Comparison of ENCODE assay signal across 8 cellular contexts in genomic region chr4:108649863-108650211, GRCh38. TPM values are rescaled to one million over a fixed set of nuclear protein-coding genes. Genes with fewer than 3 reads are reported as not detected.
DNase-seq lines count a peak whose midpoint lies in the region; ATAC-seq and TF ChIP-seq lines count a peak whose summit lies in the region.

No MANE protein-coding gene starts in this region.

- TF ChIP-seq CTCF in left ventricle myocardium inferior (IDR thresholded peaks at IDR 0.05; ENCODE audit: borderline replicate concordance) = no peak
- no peak for TF ChIP-seq CTCF in adrenal gland (IDR thresholded peaks at IDR 0.05)

- peaks cover 37% of the 10 kb centered on the region for H3K4me1 ChIP-seq in left ventricle myocardium inferior
- H3K4me1 ChIP-seq in mononuclear cell (ENCODE audit: insufficient read depth, low read length) = peaks cover 25% of the 10 kb centered on the region
- H3K4me1 ChIP-seq in adrenal gland (replicated peaks in 1 of 2) = peaks cover 12 to 27% of the 10 kb centered on the region in 2 donors

- TF ChIP-seq POLR2A in adrenal gland (IDR thresholded peaks at IDR 0.05) = no peak

- peak; percentile 14 for ATAC-seq in HG03108 (IDR thresholded peaks at IDR 0.05; ENCODE audit: unreplicated experiment)
- no peak for ATAC-seq in activated naive CD8-positive, alpha-beta T cell treated with anti-CD3 and anti-CD28 coated beads, Interleukin-2, amount 10 ng/mL, durations not matched to agents 7 days and 5 days (ENCODE audit: low read depth)

- POLR2A ChIA-PET in activated naive CD8-positive, alpha-beta T cell treated with anti-CD3 and anti-CD28 coated beads, Interleukin-2, amount 10 ng/mL, durations not matched to agents 7 days and 5 days (lab: Charles Lee) = interaction anchor here (0.6 to 2.1 kb wide), 2 partner anchors 20 to 30 kb away, joined by 4 to 15 read pairs; partner anchors contain the start of gene RPL34

- H3K27me3 Mint-ChIP-seq in activated naive CD8-positive, alpha-beta T cell treated with anti-CD3 and anti-CD28 coated beads, Interleukin-2, amount 10 ng/mL, durations not matched to agents 7 days and 5 days = no peaks in the 10 kb centered on the region

- intact Hi-C loops in left ventricle myocardium inferior (cut with micrococcal nuclease) = no loop called here
- intact Hi-C loops in cardiac septum (cut with DNase I) = loop anchor here (2.0 kb wide), 1 partner anchor 29 kb away; the partner anchor contains the start of gene RPL34
- intact Hi-C loops in adrenal gland (cut with DNase I) = no loop called here

- H3K4me1 Mint-ChIP-seq in activated naive CD8-positive, alpha-beta T cell treated with anti-CD3 and anti-CD28 coated beads, Interleukin-2, amount 10 ng/mL, durations not matched to agents 7 days and 5 days = peaks cover 18% of the 10 kb centered on the region

- H3K27me3 ChIP-seq in left ventricle myocardium inferior (ENCODE audit: low read depth) = no peaks in the 10 kb centered on the region
- no peaks in the 10 kb centered on the region for H3K27me3 ChIP-seq in mononuclear cell (ENCODE audit: insufficient read depth, low read length)
- no peaks in the 10 kb centered on the region for H3K27me3 ChIP-seq in adrenal gland

- H3K4me3 ChIP-seq in left ventricle myocardium inferior = peak overlapping the region; percentile 82
- H3K4me3 ChIP-seq in mononuclear cell (ENCODE audit: low read length) = peak overlapping the region; percentile 90
- peak overlapping the region in 1 of 4 donors; percentile 89 for H3K4me3 ChIP-seq in adrenal gland

- H3K4me3 Mint-ChIP-seq in activated naive CD8-positive, alpha-beta T cell treated with anti-CD3 and anti-CD28 coated beads, Interleukin-2, amount 10 ng/mL, durations not matched to agents 7 days and 5 days = peak overlapping the region; percentile 87

- WGBS in adrenal gland, 4 donors = 0 to 2% (median 2%) methylated on average over 6 of the region's 6 CpGs

- peak overlapping the region; percentile 52 for H3K27ac Mint-ChIP-seq in activated naive CD8-positive, alpha-beta T cell treated with anti-CD3 and anti-CD28 coated beads, Interleukin-2, amount 10 ng/mL, durations not matched to agents 7 days and 5 days

- H3K9me3 ChIP-seq in left ventricle myocardium inferior (replicated peaks) = no peaks in the 10 kb centered on the region
- no peaks in the 10 kb centered on the region for H3K9me3 ChIP-seq in mononuclear cell (ENCODE audit: low read depth, low read length)
- H3K9me3 ChIP-seq in adrenal gland (replicated peaks in 1 of 3) = no peaks in the 10 kb centered on the region

- peak overlapping the region; percentile 88 for H3K27ac ChIP-seq in left ventricle myocardium inferior (replicated peaks)
- H3K27ac ChIP-seq in adrenal gland = peak overlapping the region in 1 of 5 donors; percentile 94

- no peaks in the 10 kb centered on the region for H3K36me3 ChIP-seq in left ventricle myocardium inferior
- H3K36me3 ChIP-seq in adrenal gland (replicated peaks in 1 of 2) = no peaks in the 10 kb centered on the region

- DNase-seq in left ventricle myocardium inferior (no peak), cardiac septum (ENCODE audit: low spot score) (no peak), NCI-H748 (lab: John Stamatoyannopoulos, UW; ENCODE audit: unreplicated experiment) (no peak), anterior cingulate cortex (lab: John Stamatoyannopoulos, UW) (no peak), adrenal gland (no peak)
- DNase-seq in activated naive CD8-positive, alpha-beta T cell treated with anti-CD3 and anti-CD28 coated beads, Interleukin-2, amount 10 ng/mL, durations not matched to agents 7 days and 5 days = no peak

- H3K36me3 Mint-ChIP-seq in activated naive CD8-positive, alpha-beta T cell treated with anti-CD3 and anti-CD28 coated beads, Interleukin-2, amount 10 ng/mL, durations not matched to agents 7 days and 5 days = peaks cover 11% of the 10 kb centered on the region

- H3K9me3 Mint-ChIP-seq in activated naive CD8-positive, alpha-beta T cell treated with anti-CD3 and anti-CD28 coated beads, Interleukin-2, amount 10 ng/mL, durations not matched to agents 7 days and 5 days = no peaks in the 10 kb centered on the region

RNA-seq across cellular contexts. Expression of gene OSTC, which starts 0.6 kb away (rescaled TPM):
- 27.2 TPM for total RNA-seq in left ventricle myocardium inferior
- 38.0 TPM for total RNA-seq in cardiac septum
- 10 to 100 TPM; 55.0 to 58.4 TPM for total RNA-seq in activated naive CD8-positive, alpha-beta T cell treated with anti-CD3 and anti-CD28 coated beads, Interleukin-2, amount 10 ng/mL, durations not matched to agents 7 days and 5 days
- 54.5 TPM for total RNA-seq in mononuclear cell
- total RNA-seq in adrenal gland = 100 to 1,000 TPM in 1 of 8 donors, 10 to 100 TPM in 7; 58.8 to 159 (median 75.7) TPM
- 100 to 1,000 TPM in 1 of 3 donors, 10 to 100 TPM in 2; 50.4 to 216 (median 60.2) TPM for polyA plus RNA-seq in adrenal gland

RNA-seq across cellular contexts. Expression of gene RPL34, which starts 29.5 kb away (rescaled TPM):
- 726 TPM for total RNA-seq in left ventricle myocardium inferior
- total RNA-seq in cardiac septum = 534 TPM
- 1,000 to 10,000 TPM; 1,432 to 1,506 TPM for total RNA-seq in activated naive CD8-positive, alpha-beta T cell treated with anti-CD3 and anti-CD28 coated beads, Interleukin-2, amount 10 ng/mL, durations not matched to agents 7 days and 5 days
- 1,534 TPM for total RNA-seq in mononuclear cell
- total RNA-seq in adrenal gland = 1,000 to 10,000 TPM in 2 of 8 donors, 100 to 1,000 TPM in 6; 516 to 1,037 (median 948) TPM
- polyA plus RNA-seq in adrenal gland = 1,000 to 10,000 TPM in 2 of 3 donors, 100 to 1,000 TPM in 1; 902 to 4,489 (median 3,388) TPM
